In genomic region chr2:27911458-27912210, GRCh38 we compare ENCODE assay signal across 1 cellular context.
TF ChIP-seq lines count a peak whose summit lies in the region.

No MANE protein-coding gene starts in this region.

TF ChIP-seq in HepG2, 621 proteins besides CTCF, POLR2A, EP300 and RAD21 (continued from another document):
- TF ChIP-seq, protein P1, sequence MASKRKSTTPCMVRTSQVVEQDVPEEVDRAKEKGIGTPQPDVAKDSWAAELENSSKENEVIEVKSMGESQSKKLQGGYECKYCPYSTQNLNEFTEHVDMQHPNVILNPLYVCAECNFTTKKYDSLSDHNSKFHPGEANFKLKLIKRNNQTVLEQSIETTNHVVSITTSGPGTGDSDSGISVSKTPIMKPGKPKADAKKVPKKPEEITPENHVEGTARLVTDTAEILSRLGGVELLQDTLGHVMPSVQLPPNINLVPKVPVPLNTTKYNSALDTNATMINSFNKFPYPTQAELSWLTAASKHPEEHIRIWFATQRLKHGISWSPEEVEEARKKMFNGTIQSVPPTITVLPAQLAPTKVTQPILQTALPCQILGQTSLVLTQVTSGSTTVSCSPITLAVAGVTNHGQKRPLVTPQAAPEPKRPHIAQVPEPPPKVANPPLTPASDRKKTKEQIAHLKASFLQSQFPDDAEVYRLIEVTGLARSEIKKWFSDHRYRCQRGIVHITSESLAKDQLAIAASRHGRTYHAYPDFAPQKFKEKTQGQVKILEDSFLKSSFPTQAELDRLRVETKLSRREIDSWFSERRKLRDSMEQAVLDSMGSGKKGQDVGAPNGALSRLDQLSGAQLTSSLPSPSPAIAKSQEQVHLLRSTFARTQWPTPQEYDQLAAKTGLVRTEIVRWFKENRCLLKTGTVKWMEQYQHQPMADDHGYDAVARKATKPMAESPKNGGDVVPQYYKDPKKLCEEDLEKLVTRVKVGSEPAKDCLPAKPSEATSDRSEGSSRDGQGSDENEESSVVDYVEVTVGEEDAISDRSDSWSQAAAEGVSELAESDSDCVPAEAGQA (IDR thresholded peaks at IDR 0.05; ENCODE audit: low read depth), result no peak
- TF ChIP-seq, protein P1 (CRISPR knock-in tag; IDR thresholded peaks at IDR 0.05; ENCODE audit: borderline replicate concordance), result no peak
- TF ChIP-seq HNRNPK (IDR thresholded peaks at IDR 0.05; ENCODE audit: low read depth, low read length, poor library complexity, severe bottlenecking), result peak; percentile 54
TF ChIP-seq in HepG2: peak in this region for 2.
